ENCODE assay signal across 25 cellular contexts in genomic region chr3:115598216-115598615, GRCh38. TPM values are rescaled to one million over a fixed set of nuclear protein-coding genes. Genes with fewer than 3 reads are reported as not detected.
DNase-seq lines count a peak whose midpoint lies in the region; FAIRE-seq and TF ChIP-seq lines count a peak whose summit lies in the region.
"Had no signal": no experiment of that assay in that cellular context is flagged by ENCODE, and none has a peak within 500 bp of the region (broad histone marks: within the 10 kb centered on the region; RNA-seq: fewer than 3 reads in every experiment).

No MANE protein-coding gene starts in this region.

- H3K27ac Mint-ChIP-seq in neural progenitor cell: no peak overlapping the region
- H3K27ac Mint-ChIP-seq: CD14-positive monocyte; CD4-positive, alpha-beta memory T cell; CD4-positive, CD25-positive, alpha-beta regulatory T cell; CD8-positive, alpha-beta memory T cell had no signal

- H3K79me2 ChIP-seq in neural progenitor cell (ENCODE audit: low read depth): no peaks in the 10 kb centered on the region

- H3K4me3 ChIP-seq in HAP-1 (no peak overlapping the region), kidney (ENCODE audit: low read length in 2 of 2) (no peak overlapping the region), neural progenitor cell (no peak overlapping the region)
- H3K4me3 ChIP-seq: BLaER1 had no signal

- peaks cover 2% of the 10 kb centered on the region for H3K36me3 Mint-ChIP-seq in neural progenitor cell
- H3K36me3 Mint-ChIP-seq: CD14-positive monocyte; CD4-positive, alpha-beta memory T cell; CD4-positive, CD25-positive, alpha-beta regulatory T cell; CD8-positive, alpha-beta memory T cell had no signal

- H3K27me3 Mint-ChIP-seq in neural progenitor cell (ENCODE audit: insufficient read depth, low read depth): peaks cover 4% of the 10 kb centered on the region
- H3K27me3 Mint-ChIP-seq: CD4-positive, CD25-positive, alpha-beta regulatory T cell had no signal

- no peak overlapping the region for H3K4me3 Mint-ChIP-seq in neural progenitor cell
- H3K4me3 Mint-ChIP-seq: CD14-positive monocyte; CD4-positive, alpha-beta memory T cell; CD4-positive, CD25-positive, alpha-beta regulatory T cell; CD8-positive, alpha-beta memory T cell had no signal

- no peaks in the 10 kb centered on the region for H4K20me1 ChIP-seq in neural progenitor cell (ENCODE audit: low read depth)
- H4K20me1 ChIP-seq: BLaER1 had no signal

- H3K27me3 ChIP-seq in HAP-1 (ENCODE audit: low read depth) (no peaks in the 10 kb centered on the region), neural progenitor cell (no peaks in the 10 kb centered on the region)
- H3K27me3 ChIP-seq: BE2C, BLaER1 had no signal

- intact Hi-C loops in kidney (cut with DNase I): no loop called here

- no peaks in the 10 kb centered on the region for H3F3A ChIP-seq in neural progenitor cell (ENCODE audit: low read depth)

- H3K4me1 ChIP-seq in HAP-1 (peaks cover 3% of the 10 kb centered on the region; the same call in 1 of the 2 replicates), kidney (ENCODE audit: control insufficient read depth in 1 of 2, insufficient read depth in 1 of 2, low read depth in 1 of 2, low read length in 2 of 2) (no peaks in the 10 kb centered on the region), neural progenitor cell (no peaks in the 10 kb centered on the region)
- H3K4me1 ChIP-seq: BE2C, BLaER1, Caco-2 had no signal

- H3K9ac ChIP-seq in kidney (ENCODE audit: low read length in 2 of 2) (no peak overlapping the region), neural progenitor cell (no peak overlapping the region)
- H3K9ac ChIP-seq: BLaER1 had no signal

- in situ Hi-C loops in HAP-1 (cut with MboI; ENCODE audit: low sequenced_read_pairs): no loop called here

- H3K9me3 Mint-ChIP-seq in neural progenitor cell: peaks cover 34% of the 10 kb centered on the region

- H3K36me3 ChIP-seq in HAP-1 (replicated peaks) (no peaks in the 10 kb centered on the region), kidney (ENCODE audit: control insufficient read depth in 1 of 2, insufficient read depth in 2 of 2, low read length in 2 of 2) (no peaks in the 10 kb centered on the region), neural progenitor cell (no peaks in the 10 kb centered on the region)
- H3K36me3 ChIP-seq: BE2C, BLaER1 had no signal

- H3K9me3 ChIP-seq in HAP-1: peaks cover 6% of the 10 kb centered on the region
- H3K9me3 ChIP-seq in kidney (ENCODE audit: control insufficient read depth in 1 of 2, low read length in 2 of 2): peaks cover 0 to 5% of the 10 kb centered on the region in 2 donors
- no peaks in the 10 kb centered on the region for H3K9me3 ChIP-seq in neural progenitor cell (ENCODE audit: low read depth)
- H3K9me3 ChIP-seq: BE2C had no signal

- no peak overlapping the region for H3K4me2 ChIP-seq in neural progenitor cell
- H3K4me2 ChIP-seq: BLaER1 had no signal

- no peaks in the 10 kb centered on the region for H3K4me1 Mint-ChIP-seq in neural progenitor cell
- H3K4me1 Mint-ChIP-seq: CD14-positive monocyte; CD4-positive, alpha-beta memory T cell; CD4-positive, CD25-positive, alpha-beta regulatory T cell; CD8-positive, alpha-beta memory T cell had no signal

- H3K27ac ChIP-seq in kidney (ENCODE audit: low read depth in 2 of 2, low read length in 2 of 2) (no peak overlapping the region), neural progenitor cell (no peak overlapping the region)
- H3K27ac ChIP-seq: BLaER1 had no signal

- DNase-seq in COLO829 (ENCODE audit: low spot score) (peak; percentile 33), HAP-1 (ENCODE audit: low spot score in 2 of 2) (peak; percentile 38 to 78), NCI-H2171 treated with DMSO at 0.1 percent for 48 hours (lab: John Stamatoyannopoulos, UW) (peak; percentile 51), foreskin melanocyte (peak; percentile 74), UCSD-AML1 (lab: John Stamatoyannopoulos, UW; ENCODE audit: unreplicated experiment) (no peak), kidney (no peak), neural progenitor cell (ENCODE audit: low spot score) (no peak)
- DNase-seq: 8988T; ACHN; BE2C; C1 segment of cervical spinal cord; Caco-2; Calu3; CD4-positive, alpha-beta memory T cell; CD4-positive, CD25-positive, alpha-beta regulatory T cell; CD8-positive, alpha-beta memory T cell; DMS79 treated with DMSO at 0.1 percent for 48 hours; GF-D8 had no signal

- no peak overlapping the region for H2AFZ ChIP-seq in neural progenitor cell (replicated peaks)

- TF ChIP-seq CTCF in kidney (IDR thresholded peaks at IDR 0.05; ENCODE audit: borderline replicate concordance, extremely low read depth, insufficient read depth): no peak
- no peak for TF ChIP-seq CTCF in neural progenitor cell (IDR thresholded peaks at IDR 0.05)

- FAIRE-seq in kidney (lab: Jason Lieb, UNC): no peak
- FAIRE-seq: A204.1, D721Med, G401.6, GM12891, GM19239 had no signal

RNA-seq across cellular contexts. Expression of gene GAP43, which starts 25.1 kb away (rescaled TPM):
- total RNA-seq in kidney: 0.19 TPM
- not detected for polyA plus RNA-seq in kidney (ENCODE audit: insufficient read depth, low read depth, low replicate concordance)
- total RNA-seq in neural progenitor cell (ENCODE audit: low replicate concordance): 5.0 and 8.5 TPM in 2 replicates
- total RNA-seq: Caco-2; Calu3; CD4-positive, alpha-beta memory T cell; CD4-positive, CD25-positive, alpha-beta regulatory T cell; CD8-positive, alpha-beta memory T cell had no signal
- polyA plus RNA-seq: CD14-positive monocyte; CD4-positive, alpha-beta memory T cell; CD4-positive, CD25-positive, alpha-beta regulatory T cell; CD8-positive, alpha-beta memory T cell had no signal

Comparison
In these comparisons a context has a peak if more than half of its experiments do, and no peak if none do; other contexts are left out.
1. DNase-seq: peak in COLO829 (single experiment), HAP-1 (2 of 2), NCI-H2171 treated with DMSO at 0.1 percent for 48 hours (single experiment) and foreskin melanocyte (single experiment); none in UCSD-AML1 (single experiment), kidney (single experiment) and neural progenitor cell (single experiment).